Comparison of ENCODE assay signal across 30 cellular contexts in the genomic region with DNA sequence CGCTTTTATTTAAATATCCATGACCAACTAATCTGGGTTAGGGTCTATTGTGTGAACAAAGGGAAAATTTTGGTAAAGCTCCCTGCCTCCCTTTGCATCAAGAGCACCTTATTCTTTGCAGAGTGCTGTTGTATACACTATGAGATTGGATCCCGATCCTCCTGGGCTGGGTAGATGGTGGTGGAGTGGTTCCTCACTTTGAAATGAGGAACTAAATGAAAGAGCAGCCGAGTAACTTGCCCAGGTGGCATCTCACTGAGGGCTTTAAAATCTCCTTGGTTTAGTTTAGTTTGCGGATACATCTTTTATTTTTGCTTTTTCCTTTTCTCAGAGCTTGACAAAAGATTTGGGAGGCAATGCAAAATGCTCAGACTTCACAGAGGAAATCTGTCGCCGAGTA. TPM values are rescaled to one million over a fixed set of nuclear protein-coding genes. Genes with fewer than 3 reads are reported as not detected.
DNase-seq lines count a peak whose midpoint lies in the region; ATAC-seq and TF ChIP-seq lines count a peak whose summit lies in the region.
"Had no signal": no experiment of that assay in that cellular context is flagged by ENCODE, and none has a peak within 500 bp of the region (broad histone marks: within the 10 kb centered on the region; RNA-seq: fewer than 3 reads in every experiment).

No MANE protein-coding gene starts in this region.

- H3K27ac ChIP-seq in DND-41 (ENCODE audit: low read length) (peak overlapping the region; percentile 94), colonic mucosa (no peak overlapping the region)
- H3K27ac ChIP-seq: adrenal gland, esophagus muscularis mucosa, right atrium auricular region, thoracic aorta, vagina had no signal

- no peak for DNase-seq in T-helper 1 cell
- DNase-seq in DND-41, result no peak
- DNase-seq in NAMALWA (ENCODE audit: low spot score), result peak; percentile 46
- peak; percentile 14 for DNase-seq in colonic mucosa
- no peak for DNase-seq in stimulated activated CD4-positive, alpha-beta T cell treated with anti-CD3 and anti-CD28 coated beads, Interleukin-15, amount 100 ng/mL, for 24 hours
- DNase-seq: activated CD8-positive, alpha-beta memory T cell treated with anti-CD3 and anti-CD28 coated beads for 24 hours; activated naive CD4-positive, alpha-beta T cell treated with Interleukin-2 at 50 U/mL for 16 hours; activated T-cell treated with anti-CD3 and anti-CD28 coated beads, Interleukin-2, amount 50 U/mL, for 4 hours; Calu3; central memory CD4-positive, alpha-beta T cell; dermis blood vessel endothelial cell; DMS79; foreskin keratinocyte; GF-D8; IMR-90; NCI-H1436 treated with DMSO at 0.1 percent for 48 hours; NCI-H446; NCI-H748 treated with DMSO at 0.1 percent for 48 hours; small intestine; stimulated activated CD4-positive, alpha-beta T cell treated with anti-CD3 and anti-CD28 coated beads, Interleukin-2, amount 100 ng/mL, for 24 hours; stimulated activated naive CD8-positive, alpha-beta T cell treated with anti-CD3 and anti-CD28 coated beads, Interleukin-15, amount 100 ng/mL, for 72 hours had no signal

- H3K27me3 Mint-ChIP-seq in T-helper 1 cell treated with Interleukin-12 subunit alpha and Interleukin-12 subunit beta and Interleukin-4 antibody, amounts not matched to agents 30 μg/mL and 1 μg/mL, for 36 hours (ENCODE audit: low read depth), result no peaks in the 10 kb centered on the region
- H3K27me3 Mint-ChIP-seq: stimulated activated naive CD8-positive, alpha-beta T cell treated with anti-CD3 and anti-CD28 coated beads, Interleukin-15, amount 100 ng/mL, for 72 hours had no signal

- H3K4me1 ChIP-seq in DND-41 (ENCODE audit: insufficient read depth, low read length), result peaks cover 47% of the 10 kb centered on the region
- no peaks in the 10 kb centered on the region for H3K4me1 ChIP-seq in colonic mucosa
- H3K4me1 ChIP-seq: foreskin keratinocyte, vagina had no signal

- H3K36me3 Mint-ChIP-seq in T-helper 1 cell treated with Interleukin-12 subunit alpha and Interleukin-12 subunit beta and Interleukin-4 antibody, amounts not matched to agents 30 μg/mL and 1 μg/mL, for 36 hours (ENCODE audit: low read depth), result peaks cover 74% of the 10 kb centered on the region

- intact Hi-C loops in colonic mucosa (cut with DNase I), result no loop called here

- peak overlapping the region; percentile 31 for H3K27ac Mint-ChIP-seq in T-helper 1 cell treated with Interleukin-12 subunit alpha and Interleukin-12 subunit beta and Interleukin-4 antibody, amounts not matched to agents 30 μg/mL and 1 μg/mL, for 36 hours
- H3K27ac Mint-ChIP-seq: GM23338 had no signal

- H3K9me3 ChIP-seq in DND-41 (ENCODE audit: insufficient read depth, low read length, severe bottlenecking) (no peaks in the 10 kb centered on the region), colonic mucosa (no peaks in the 10 kb centered on the region)
- H3K9me3 ChIP-seq: adrenal gland, esophagus muscularis mucosa, right atrium auricular region, thoracic aorta, vagina had no signal

- H3K9ac ChIP-seq in DND-41 (ENCODE audit: low read depth, low read length), result no peak overlapping the region; the same call in 1 of the 2 replicates
- no peak overlapping the region for H3K9ac ChIP-seq in colonic mucosa (ENCODE audit: low read depth in 2 of 2, low read length in 2 of 2)

- peaks cover 5% of the 10 kb centered on the region for H3K79me2 ChIP-seq in DND-41 (ENCODE audit: insufficient read depth, low read length)

- H3K4me1 Mint-ChIP-seq in T-helper 1 cell treated with Interleukin-12 subunit alpha and Interleukin-12 subunit beta and Interleukin-4 antibody, amounts not matched to agents 30 μg/mL and 1 μg/mL, for 36 hours (ENCODE audit: low read depth), result peaks cover 47% of the 10 kb centered on the region
- H3K4me1 Mint-ChIP-seq: GM23338 had no signal

- ATAC-seq in DND-41 (ENCODE audit: insufficient read depth, low read depth) (no peak), GM21515 (IDR thresholded peaks at IDR 0.05; ENCODE audit: unreplicated experiment) (no peak), HG03469 (IDR thresholded peaks at IDR 0.05; ENCODE audit: unreplicated experiment) (no peak)
- ATAC-seq: activated T-cell treated with anti-CD3 and anti-CD28 coated beads, Interleukin-2, amount 50 U/mL, for 4 hours; foreskin keratinocyte; GM23338; stimulated activated naive CD8-positive, alpha-beta T cell treated with anti-CD3 and anti-CD28 coated beads, Interleukin-15, amount 100 ng/mL, for 72 hours had no signal

- no peaks in the 10 kb centered on the region for H3K9me3 Mint-ChIP-seq in T-helper 1 cell treated with Interleukin-12 subunit alpha and Interleukin-12 subunit beta and Interleukin-4 antibody, amounts not matched to agents 30 μg/mL and 1 μg/mL, for 36 hours
- H3K9me3 Mint-ChIP-seq: activated T-cell treated with anti-CD3 and anti-CD28 coated beads, Interleukin-2, amount 50 U/mL, for 4 hours; GM23338; stimulated activated naive CD8-positive, alpha-beta T cell treated with anti-CD3 and anti-CD28 coated beads, Interleukin-15, amount 100 ng/mL, for 72 hours had no signal

- H3K4me3 ChIP-seq in DND-41 (ENCODE audit: low read depth in 1 of 2, low read length in 2 of 2) (no peak overlapping the region), colonic mucosa (no peak overlapping the region)
- H3K4me3 ChIP-seq: adrenal gland, esophagus muscularis mucosa, GM23338, right atrium auricular region, thoracic aorta, vagina had no signal

- H3K36me3 ChIP-seq in DND-41 (ENCODE audit: insufficient read depth, low read length), result peaks cover 79% of the 10 kb centered on the region
- no peaks in the 10 kb centered on the region for H3K36me3 ChIP-seq in colonic mucosa

- no peaks in the 10 kb centered on the region for H4K20me1 ChIP-seq in DND-41 (ENCODE audit: insufficient read depth, low read length)

- H2AFZ ChIP-seq in DND-41 (ENCODE audit: low read depth, low read length), result no peak overlapping the region
- H2AFZ ChIP-seq: GM23338 had no signal

- H3K4me3 Mint-ChIP-seq in T-helper 1 cell treated with Interleukin-12 subunit alpha and Interleukin-12 subunit beta and Interleukin-4 antibody, amounts not matched to agents 30 μg/mL and 1 μg/mL, for 36 hours, result no peak overlapping the region
- H3K4me3 Mint-ChIP-seq: activated T-cell treated with anti-CD3 and anti-CD28 coated beads, Interleukin-2, amount 50 U/mL, for 4 hours; GM23338; stimulated activated naive CD8-positive, alpha-beta T cell treated with anti-CD3 and anti-CD28 coated beads, Interleukin-15, amount 100 ng/mL, for 72 hours had no signal

- no peak overlapping the region for H3K4me2 ChIP-seq in DND-41 (ENCODE audit: insufficient read depth, low read length)
- H3K4me2 ChIP-seq: GM23338 had no signal

- no peaks in the 10 kb centered on the region for H3K27me3 ChIP-seq in DND-41 (ENCODE audit: insufficient read depth, low read length, poor library complexity)
- no peaks in the 10 kb centered on the region for H3K27me3 ChIP-seq in colonic mucosa
- H3K27me3 ChIP-seq: adrenal gland, esophagus muscularis mucosa, foreskin keratinocyte, right atrium auricular region, vagina had no signal

- TF ChIP-seq CTCF in DND-41 (IDR thresholded peaks at IDR 0.05; ENCODE audit: borderline replicate concordance, extremely low read depth, low read length, poor library complexity, severe bottlenecking) (no peak), colonic mucosa (IDR thresholded peaks at IDR 0.05) (no peak)

RNA-seq across cellular contexts. Expression of a gene that starts 19.4 kb away (rescaled TPM):
- total RNA-seq in colonic mucosa, result 100 to 1,000 TPM; 203 to 264 TPM

RNA-seq across cellular contexts. Expression of a gene that starts 37.3 kb away (rescaled TPM):
- 10 to 100 TPM in 1 of 2 donors, 1 to 10 TPM in 1; 6.8 to 14.6 TPM for total RNA-seq in colonic mucosa

Comparison
In these comparisons a context has a peak if more than half of its experiments do, and no peak if none do; other contexts are left out.
1. DNase-seq: peak in NAMALWA (single experiment) and colonic mucosa (single experiment); none in T-helper 1 cell (0 of 5), DND-41 (single experiment) and stimulated activated CD4-positive, alpha-beta T cell treated with anti-CD3 and anti-CD28 coated beads, Interleukin-15, amount 100 ng/mL, for 24 hours (single experiment).